Comparison of ENCODE assay signal across 2 cellular contexts in the genomic region with DNA sequence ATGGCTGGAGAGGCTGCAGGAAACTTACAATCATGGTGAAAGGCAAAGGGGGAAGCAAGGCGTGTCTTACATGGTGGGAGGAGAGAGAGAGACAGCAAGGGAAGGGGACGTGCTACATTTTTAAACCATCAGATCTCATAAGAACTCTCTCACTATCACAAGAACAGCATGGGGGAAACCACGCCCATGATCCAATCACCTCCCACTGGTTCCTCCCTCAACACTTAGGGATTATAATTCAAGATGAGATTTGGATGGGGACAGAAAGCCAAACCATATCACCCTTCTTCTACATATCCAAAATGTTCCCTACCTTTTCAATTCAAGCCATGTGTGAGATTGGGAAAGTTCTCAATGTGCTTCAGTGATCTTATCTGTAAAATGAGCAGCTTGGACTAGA.
TF ChIP-seq lines count a peak whose summit lies in the region.

No MANE protein-coding gene starts in this region.

TF ChIP-seq in liver, 16 proteins besides CTCF, POLR2A, EP300 and RAD21 (continued from another document):
- TF ChIP-seq, protein P1, sequence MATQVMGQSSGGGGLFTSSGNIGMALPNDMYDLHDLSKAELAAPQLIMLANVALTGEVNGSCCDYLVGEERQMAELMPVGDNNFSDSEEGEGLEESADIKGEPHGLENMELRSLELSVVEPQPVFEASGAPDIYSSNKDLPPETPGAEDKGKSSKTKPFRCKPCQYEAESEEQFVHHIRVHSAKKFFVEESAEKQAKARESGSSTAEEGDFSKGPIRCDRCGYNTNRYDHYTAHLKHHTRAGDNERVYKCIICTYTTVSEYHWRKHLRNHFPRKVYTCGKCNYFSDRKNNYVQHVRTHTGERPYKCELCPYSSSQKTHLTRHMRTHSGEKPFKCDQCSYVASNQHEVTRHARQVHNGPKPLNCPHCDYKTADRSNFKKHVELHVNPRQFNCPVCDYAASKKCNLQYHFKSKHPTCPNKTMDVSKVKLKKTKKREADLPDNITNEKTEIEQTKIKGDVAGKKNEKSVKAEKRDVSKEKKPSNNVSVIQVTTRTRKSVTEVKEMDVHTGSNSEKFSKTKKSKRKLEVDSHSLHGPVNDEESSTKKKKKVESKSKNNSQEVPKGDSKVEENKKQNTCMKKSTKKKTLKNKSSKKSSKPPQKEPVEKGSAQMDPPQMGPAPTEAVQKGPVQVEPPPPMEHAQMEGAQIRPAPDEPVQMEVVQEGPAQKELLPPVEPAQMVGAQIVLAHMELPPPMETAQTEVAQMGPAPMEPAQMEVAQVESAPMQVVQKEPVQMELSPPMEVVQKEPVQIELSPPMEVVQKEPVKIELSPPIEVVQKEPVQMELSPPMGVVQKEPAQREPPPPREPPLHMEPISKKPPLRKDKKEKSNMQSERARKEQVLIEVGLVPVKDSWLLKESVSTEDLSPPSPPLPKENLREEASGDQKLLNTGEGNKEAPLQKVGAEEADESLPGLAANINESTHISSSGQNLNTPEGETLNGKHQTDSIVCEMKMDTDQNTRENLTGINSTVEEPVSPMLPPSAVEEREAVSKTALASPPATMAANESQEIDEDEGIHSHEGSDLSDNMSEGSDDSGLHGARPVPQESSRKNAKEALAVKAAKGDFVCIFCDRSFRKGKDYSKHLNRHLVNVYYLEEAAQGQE (IDR thresholded peaks at IDR 0.05): peak; percentile 13
- peak in 1 of 2 donors; percentile 9 for TF ChIP-seq HNF4A (conservative IDR thresholded peaks at IDR 0.05)
- no peak for TF ChIP-seq NR2F2 (IDR thresholded peaks at IDR 0.05)
- TF ChIP-seq YY1 (IDR thresholded peaks at IDR 0.05): peak; percentile 62

TF ChIP-seq in HepG2, 621 proteins besides CTCF, POLR2A, EP300 and RAD21 (continued from another document):
- TF ChIP-seq NFE2L2 (IDR thresholded peaks at IDR 0.05; ENCODE audit: low read length): no peak
- TF ChIP-seq MIXL1 (CRISPR knock-in tag; IDR thresholded peaks at IDR 0.05): no peak
- TF ChIP-seq XBP1 (CRISPR knock-in tag; IDR thresholded peaks at IDR 0.05): no peak
- TF ChIP-seq, protein P2, sequence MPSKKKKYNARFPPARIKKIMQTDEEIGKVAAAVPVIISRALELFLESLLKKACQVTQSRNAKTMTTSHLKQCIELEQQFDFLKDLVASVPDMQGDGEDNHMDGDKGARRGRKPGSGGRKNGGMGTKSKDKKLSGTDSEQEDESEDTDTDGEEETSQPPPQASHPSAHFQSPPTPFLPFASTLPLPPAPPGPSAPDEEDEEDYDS (CRISPR knock-in tag; IDR thresholded peaks at IDR 0.05): no peak
- no peak for TF ChIP-seq ZNF101 (CRISPR knock-in tag; IDR thresholded peaks at IDR 0.05; ENCODE audit: borderline replicate concordance, low read depth)
- TF ChIP-seq, protein P3, sequence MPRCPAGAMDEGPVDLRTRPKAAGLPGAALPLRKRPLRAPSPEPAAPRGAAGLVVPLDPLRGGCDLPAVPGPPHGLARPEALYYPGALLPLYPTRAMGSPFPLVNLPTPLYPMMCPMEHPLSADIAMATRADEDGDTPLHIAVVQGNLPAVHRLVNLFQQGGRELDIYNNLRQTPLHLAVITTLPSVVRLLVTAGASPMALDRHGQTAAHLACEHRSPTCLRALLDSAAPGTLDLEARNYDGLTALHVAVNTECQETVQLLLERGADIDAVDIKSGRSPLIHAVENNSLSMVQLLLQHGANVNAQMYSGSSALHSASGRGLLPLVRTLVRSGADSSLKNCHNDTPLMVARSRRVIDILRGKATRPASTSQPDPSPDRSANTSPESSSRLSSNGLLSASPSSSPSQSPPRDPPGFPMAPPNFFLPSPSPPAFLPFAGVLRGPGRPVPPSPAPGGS (CRISPR knock-in tag; IDR thresholded peaks at IDR 0.05): no peak
- TF ChIP-seq POLR2AphosphoS2 (IDR thresholded peaks at IDR 0.05; ENCODE audit: low read depth, low read length): no peak
